Comparison of ENCODE assay signal across 34 cellular contexts in genomic region chr4:30555778-30556177, GRCh38.
"Had no signal": no experiment of that assay in that cellular context is flagged by ENCODE, and none has a peak within 500 bp of the region (broad histone marks: within the 10 kb centered on the region; RNA-seq: fewer than 3 reads in every experiment).

No MANE protein-coding gene starts in this region.

- H3K4me1 ChIP-seq: adrenal gland, ascending aorta, body of pancreas, breast epithelium had no signal

- H3K4me3 ChIP-seq: adrenal gland, ascending aorta, body of pancreas, breast epithelium, cardiac muscle cell had no signal

- H3K36me3 ChIP-seq: adrenal gland, ascending aorta, brain microvascular endothelial cell, breast epithelium, cardiac muscle cell had no signal

- H3K9me3 ChIP-seq: adrenal gland, ascending aorta, body of pancreas, breast epithelium had no signal

- ATAC-seq: activated naive CD4-positive, alpha-beta T cell treated with anti-CD3 and anti-CD28 coated beads, Interleukin-2, amount 50 U/mL, for 72 hours; activated naive CD8-positive, alpha-beta T cell treated with anti-CD3 and anti-CD28 coated beads, Interleukin-2, amount 50 U/mL, for 24 hours; activated T-cell treated with anti-CD3 and anti-CD28 coated beads, Interleukin-2, amount 50 U/mL, for 4 hours; activated T-cell treated with anti-CD3 and anti-CD28 coated beads, Interleukin-2, amount 50 U/mL, for 72 hours; activated T-helper 17 cell treated with anti-CD3 and anti-CD28 coated beads, Interleukin-2, amount 50 U/mL, for 72 hours; body of pancreas had no signal

- H3K27me3 ChIP-seq: adrenal gland, ascending aorta, body of pancreas, brain microvascular endothelial cell, breast epithelium, cardiac muscle cell had no signal

- DNase-seq: activated effector memory CD4-positive, alpha-beta T cell treated with anti-CD3 and anti-CD28 coated beads, Interleukin-2, amount 50 U/mL, for 16 hours; activated effector memory CD4-positive, alpha-beta T cell treated with Interleukin-2 at 50 U/mL for 16 hours; activated gamma-delta T cell; activated gamma-delta T cell treated with Interleukin-2 at 50 U/mL for 16 hours; activated naive CD4-positive, alpha-beta T cell; activated naive CD4-positive, alpha-beta T cell treated with anti-CD3 and anti-CD28 coated beads for 36 hours; activated naive CD4-positive, alpha-beta T cell treated with anti-CD3 and anti-CD28 coated beads, Interleukin-2, amount 10 ng/mL, durations not matched to agents 7 days and 5 days; activated naive CD4-positive, alpha-beta T cell treated with anti-CD3 and anti-CD28 coated beads, Interleukin-2, amount 50 U/mL, for 16 hours; activated naive CD4-positive, alpha-beta T cell treated with Interleukin-2 at 50 U/mL for 16 hours; activated naive CD8-positive, alpha-beta T cell treated with anti-CD3 and anti-CD28 coated beads for 36 hours; activated naive CD8-positive, alpha-beta T cell treated with anti-CD3 and anti-CD28 coated beads, Interleukin-2, amount 10 ng/mL, durations not matched to agents 7 days and 5 days; activated naive CD8-positive, alpha-beta T cell treated with anti-CD3 and anti-CD28 coated beads, Interleukin-2, amount 50 U/mL, for 24 hours; activated T-cell treated with anti-CD3 and anti-CD28 coated beads, Interleukin-2, amount 50 U/mL, for 1 hour; activated T-cell treated with anti-CD3 and anti-CD28 coated beads, Interleukin-2, amount 50 U/mL, for 24 hours; activated T-cell treated with anti-CD3 and anti-CD28 coated beads, Interleukin-2, amount 50 U/mL, for 4 hours; activated T-cell treated with anti-CD3 and anti-CD28 coated beads, Interleukin-2, amount 50 U/mL, for 48 hours; activated T-cell treated with anti-CD3 and anti-CD28 coated beads, Interleukin-2, amount 50 U/mL, for 72 hours; adrenal gland; amniotic stem cell; amygdala; anterior cingulate cortex; aorta; body of pancreas; brain microvascular endothelial cell; caudate nucleus; central memory CD4-positive, alpha-beta T cell; cerebellar nuclear complex had no signal

- FAIRE-seq: astrocyte, bronchial epithelial cell had no signal

- H3K27ac ChIP-seq: adrenal gland, ascending aorta, body of pancreas, brain microvascular endothelial cell, breast epithelium, cardiac muscle cell had no signal
